1 cellular context compared by ENCODE assay signal in genomic region chr1:26145041-26145959, GRCh38.
TF ChIP-seq lines count a peak whose summit lies in the region.

No MANE protein-coding gene starts in this region.

TF ChIP-seq in HepG2, 621 proteins besides CTCF, POLR2A, EP300 and RAD21 (continues in another document):
- TF ChIP-seq MAX (IDR thresholded peaks at IDR 0.05): no peak
- no peak for TF ChIP-seq ZNF235 (CRISPR knock-in tag; IDR thresholded peaks at IDR 0.05; ENCODE audit: borderline replicate concordance)
- TF ChIP-seq YEATS2 (CRISPR knock-in tag; IDR thresholded peaks at IDR 0.05; ENCODE audit: borderline replicate concordance): 0 out of 2 replicates have a peak, but pooled peaks have one; percentile 35
- TF ChIP-seq PRPF4 (IDR thresholded peaks at IDR 0.05; ENCODE audit: low read depth, low read length, poor library complexity, severe bottlenecking): no peak
- no peak for TF ChIP-seq ARHGAP35 (CRISPR knock-in tag; IDR thresholded peaks at IDR 0.05; ENCODE audit: borderline replicate concordance)
- 0 out of 2 replicates have a peak, but pooled peaks have one; percentile 20 for TF ChIP-seq ERF (CRISPR knock-in tag; IDR thresholded peaks at IDR 0.05)
- no peak for TF ChIP-seq ZNF512B (CRISPR knock-in tag; IDR thresholded peaks at IDR 0.05; ENCODE audit: borderline replicate concordance)
- no peak for TF ChIP-seq HMGA1 (CRISPR knock-in tag; conservative IDR thresholded peaks at IDR 0.05)
- no peak for TF ChIP-seq ZNF615 (CRISPR knock-in tag; IDR thresholded peaks at IDR 0.05; ENCODE audit: borderline replicate concordance)
- no peak for TF ChIP-seq ZMAT5 (CRISPR knock-in tag; IDR thresholded peaks at IDR 0.05; ENCODE audit: borderline replicate concordance, low read depth)
- no peak for TF ChIP-seq ZNF569 (CRISPR knock-in tag; IDR thresholded peaks at IDR 0.05; ENCODE audit: borderline replicate concordance)
- TF ChIP-seq JARID2 (CRISPR knock-in tag; IDR thresholded peaks at IDR 0.05; ENCODE audit: insufficient replicate concordance): no peak
- TF ChIP-seq EEA1 (CRISPR knock-in tag; IDR thresholded peaks at IDR 0.05; ENCODE audit: borderline replicate concordance): no peak
- TF ChIP-seq IKZF1 (IDR thresholded peaks at IDR 0.05): no peak
- peak; percentile 45; the same call in 1 of the 2 replicates for TF ChIP-seq HNF1B (CRISPR knock-in tag; IDR thresholded peaks at IDR 0.05)
- no peak for TF ChIP-seq ZNF570 (CRISPR knock-in tag; IDR thresholded peaks at IDR 0.05; ENCODE audit: borderline replicate concordance)
- TF ChIP-seq IRF2 (CRISPR knock-in tag; IDR thresholded peaks at IDR 0.05): 0 out of 2 replicates have a peak, but pooled peaks have one; percentile 26
- 0 out of 2 replicates have a peak, but pooled peaks have one; percentile 35 for TF ChIP-seq ARID5B (CRISPR knock-in tag; IDR thresholded peaks at IDR 0.05)
- no peak for TF ChIP-seq ZKSCAN5 (CRISPR knock-in tag; IDR thresholded peaks at IDR 0.05)
- TF ChIP-seq PAWR (CRISPR knock-in tag; IDR thresholded peaks at IDR 0.05; ENCODE audit: borderline replicate concordance): no peak
- no peak for TF ChIP-seq SIN3A (IDR thresholded peaks at IDR 0.05; ENCODE audit: borderline replicate concordance, low read depth, low read length)
- TF ChIP-seq NCOA5 (CRISPR knock-in tag; IDR thresholded peaks at IDR 0.05): no peak
- TF ChIP-seq KDM2A (CRISPR knock-in tag; IDR thresholded peaks at IDR 0.05; ENCODE audit: borderline replicate concordance, low read depth): no peak
- no peak for TF ChIP-seq PHB2 (IDR thresholded peaks at IDR 0.05; ENCODE audit: partially characterized antibody)
- TF ChIP-seq ZNF772 (CRISPR knock-in tag; IDR thresholded peaks at IDR 0.05): no peak
- TF ChIP-seq FOXA3 (CRISPR knock-in tag; IDR thresholded peaks at IDR 0.05): 0 out of 2 replicates have a peak, but pooled peaks have one; percentile 23
- TF ChIP-seq PPARG (CRISPR knock-in tag; conservative IDR thresholded peaks at IDR 0.05): 0 out of 2 replicates have a peak, but pooled peaks have one; percentile 25
- no peak for TF ChIP-seq ATF7-NPFF (CRISPR knock-in tag; IDR thresholded peaks at IDR 0.05; ENCODE audit: low read depth)
- no peak for TF ChIP-seq ZNF589 (CRISPR knock-in tag; conservative IDR thresholded peaks at IDR 0.05)
- peak; percentile 18; the same call in 1 of the 2 replicates for TF ChIP-seq SALL1 (CRISPR knock-in tag; IDR thresholded peaks at IDR 0.05)
- TF ChIP-seq SMC3 (IDR thresholded peaks at IDR 0.05; ENCODE audit: low read length): peak; percentile 90
- 0 out of 2 replicates have a peak, but pooled peaks have one; percentile 48 for TF ChIP-seq PRDM10 (CRISPR knock-in tag; IDR thresholded peaks at IDR 0.05; ENCODE audit: low read depth)
- no peak for TF ChIP-seq AKAP8 (CRISPR knock-in tag; IDR thresholded peaks at IDR 0.05)
- TF ChIP-seq RXRB (CRISPR knock-in tag; IDR thresholded peaks at IDR 0.05; ENCODE audit: borderline replicate concordance): 0 out of 2 replicates have a peak, but pooled peaks have one; percentile 16
- peak; percentile 50; the same call in 1 of the 2 replicates for TF ChIP-seq ELF3 (CRISPR knock-in tag; IDR thresholded peaks at IDR 0.05)
- TF ChIP-seq MAFK (conservative IDR thresholded peaks at IDR 0.05 in 1 of 2, IDR thresholded peaks at IDR 0.05 in 1 of 2; ENCODE audit: low read length in 2 of 2): no peak
- no peak for TF ChIP-seq KAT8 (CRISPR knock-in tag; IDR thresholded peaks at IDR 0.05)
- TF ChIP-seq XRCC5 (optimal IDR thresholded peaks at IDR 0.05; ENCODE audit: low read length): peak; percentile 52
- 0 out of 2 replicates have a peak, but pooled peaks have one; percentile 56 for TF ChIP-seq ZNF124 (CRISPR knock-in tag; IDR thresholded peaks at IDR 0.05)
- no peak for TF ChIP-seq SOX5 (CRISPR knock-in tag; IDR thresholded peaks at IDR 0.05; ENCODE audit: borderline replicate concordance)
- TF ChIP-seq RNF2 (conservative IDR thresholded peaks at IDR 0.05; ENCODE audit: low read depth): no peak
- TF ChIP-seq TRAFD1 (CRISPR knock-in tag; IDR thresholded peaks at IDR 0.05; ENCODE audit: borderline replicate concordance): no peak
- TF ChIP-seq ZNF160 (CRISPR knock-in tag; IDR thresholded peaks at IDR 0.05): no peak
- TF ChIP-seq HMGXB4 (CRISPR knock-in tag; IDR thresholded peaks at IDR 0.05; ENCODE audit: borderline replicate concordance in 1 of 2, low read depth in 1 of 2): 0 out of 4 replicates have a peak, but pooled peaks of 1 of the 2 experiments have one; percentile 50
- TF ChIP-seq SP140L (CRISPR knock-in tag; IDR thresholded peaks at IDR 0.05; ENCODE audit: borderline replicate concordance): 0 out of 2 replicates have a peak, but pooled peaks have one; percentile 42
- TF ChIP-seq STAG1 (CRISPR knock-in tag; IDR thresholded peaks at IDR 0.05): peak; percentile 81
- no peak for TF ChIP-seq ZNF382 (CRISPR knock-in tag; IDR thresholded peaks at IDR 0.05; ENCODE audit: borderline replicate concordance)
